In the genomic region with DNA sequence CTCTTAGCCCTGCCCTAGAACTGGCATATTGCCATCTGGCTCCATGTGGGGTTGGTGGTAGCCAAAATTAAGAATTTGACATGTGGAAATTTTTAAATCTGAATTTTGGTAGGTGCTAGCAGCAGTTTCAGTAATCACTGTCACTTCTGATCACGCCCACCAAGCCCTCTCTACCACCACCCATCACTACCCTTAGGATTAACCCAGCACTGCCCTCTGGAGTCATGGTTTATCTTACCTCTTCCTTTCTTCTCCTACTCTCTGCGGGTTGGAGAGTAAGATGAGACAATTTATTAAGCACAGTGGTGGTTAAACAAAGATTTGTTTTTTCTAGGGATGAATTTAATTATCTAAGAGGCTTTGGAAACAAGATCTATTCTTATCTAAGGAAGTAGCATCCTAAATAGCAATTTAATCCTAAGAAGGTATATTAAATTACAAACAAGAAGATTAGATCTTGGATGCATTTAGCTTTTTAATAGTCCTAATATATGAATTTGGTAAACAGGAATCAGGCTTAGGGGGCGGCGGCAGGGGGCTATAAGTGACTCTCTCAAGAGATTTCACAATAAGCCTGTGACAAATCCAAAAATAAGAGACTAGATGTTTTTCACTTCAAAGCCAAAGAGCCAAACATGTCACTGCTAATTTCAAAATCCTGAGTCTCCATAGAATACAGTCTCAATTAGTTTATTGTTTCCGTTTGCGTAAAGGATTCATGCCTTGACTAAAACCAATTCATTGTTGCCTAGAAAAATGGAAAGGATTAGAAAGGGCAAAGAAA, we compare ENCODE assay signal across 19 cellular contexts.
"Had no signal": no experiment of that assay in that cellular context is flagged by ENCODE, and none has a peak within 500 bp of the region (broad histone marks: within the 10 kb centered on the region; RNA-seq: fewer than 3 reads in every experiment).

No MANE protein-coding gene starts in this region.

- ATAC-seq: activated CD8-positive, alpha-beta memory T cell treated with anti-CD3 and anti-CD28 coated beads, Interleukin-2, amount 10 ng/mL, durations not matched to agents 7 days and 5 days; body of pancreas; effector memory CD8-positive, alpha-beta T cell; left cardiac atrium; mucosa of descending colon; naive thymus-derived CD4-positive, alpha-beta T cell; psoas muscle; right cardiac atrium; stimulated activated naive B cell treated with anti-CD40 and anti-IgM and Interleukin-4, amounts not matched to agents 10 μg/mL and 1 μg/mL and 100 μg/mL, for 72 hours had no signal

- H3K27ac Mint-ChIP-seq: activated CD4-positive, alpha-beta memory T cell treated with anti-CD3 and anti-CD28 coated beads for 36 hours; activated CD8-positive, alpha-beta memory T cell treated with anti-CD3 and anti-CD28 coated beads, Interleukin-2, amount 10 ng/mL, durations not matched to agents 7 days and 5 days; effector memory CD8-positive, alpha-beta T cell; naive thymus-derived CD4-positive, alpha-beta T cell; stimulated activated naive B cell treated with anti-CD40 and anti-IgM and Interleukin-4, amounts not matched to agents 10 μg/mL and 1 μg/mL and 100 μg/mL, for 72 hours; T-helper 1 cell treated with Interleukin-12 subunit alpha and Interleukin-12 subunit beta and Interleukin-4 antibody, amounts not matched to agents 30 μg/mL and 1 μg/mL, for 36 hours had no signal

- DNase-seq: activated CD4-positive, alpha-beta memory T cell treated with anti-CD3 and anti-CD28 coated beads for 36 hours; activated CD4-positive, alpha-beta T cell treated with anti-CD3 and anti-CD28 coated beads for 4 hours; activated CD8-positive, alpha-beta memory T cell treated with anti-CD3 and anti-CD28 coated beads, Interleukin-2, amount 10 ng/mL, durations not matched to agents 7 days and 5 days; activated naive CD4-positive, alpha-beta T cell; body of pancreas; dermis blood vessel endothelial cell; effector memory CD8-positive, alpha-beta T cell; foreskin fibroblast; left cardiac atrium; mesenchymal stem cell; mucosa of descending colon; naive thymus-derived CD4-positive, alpha-beta T cell; psoas muscle; right cardiac atrium; stimulated activated CD4-positive, alpha-beta T cell treated with anti-CD3 and anti-CD28 coated beads, Interleukin-4, amount 100 ng/mL, for 24 hours; stimulated activated naive B cell treated with anti-CD40 and anti-IgM and Interleukin-4, amounts not matched to agents 10 μg/mL and 1 μg/mL and 100 μg/mL, for 72 hours; upper lobe of left lung had no signal

- H3K9me3 Mint-ChIP-seq: T-helper 1 cell treated with Interleukin-12 subunit alpha and Interleukin-12 subunit beta and Interleukin-4 antibody, amounts not matched to agents 30 μg/mL and 1 μg/mL, for 36 hours had no signal

- H3K36me3 Mint-ChIP-seq: activated CD4-positive, alpha-beta memory T cell treated with anti-CD3 and anti-CD28 coated beads for 36 hours; activated CD8-positive, alpha-beta memory T cell treated with anti-CD3 and anti-CD28 coated beads, Interleukin-2, amount 10 ng/mL, durations not matched to agents 7 days and 5 days; naive thymus-derived CD4-positive, alpha-beta T cell; stimulated activated naive B cell treated with anti-CD40 and anti-IgM and Interleukin-4, amounts not matched to agents 10 μg/mL and 1 μg/mL and 100 μg/mL, for 72 hours had no signal

- H3K4me1 Mint-ChIP-seq: activated CD8-positive, alpha-beta memory T cell treated with anti-CD3 and anti-CD28 coated beads, Interleukin-2, amount 10 ng/mL, durations not matched to agents 7 days and 5 days; naive thymus-derived CD4-positive, alpha-beta T cell; stimulated activated naive B cell treated with anti-CD40 and anti-IgM and Interleukin-4, amounts not matched to agents 10 μg/mL and 1 μg/mL and 100 μg/mL, for 72 hours had no signal

- H3K27me3 Mint-ChIP-seq: activated CD4-positive, alpha-beta memory T cell treated with anti-CD3 and anti-CD28 coated beads for 36 hours; activated CD8-positive, alpha-beta memory T cell treated with anti-CD3 and anti-CD28 coated beads, Interleukin-2, amount 10 ng/mL, durations not matched to agents 7 days and 5 days; effector memory CD8-positive, alpha-beta T cell; naive thymus-derived CD4-positive, alpha-beta T cell had no signal

- FAIRE-seq: islet of Langerhans had no signal

- H3K4me3 Mint-ChIP-seq: activated CD4-positive, alpha-beta memory T cell treated with anti-CD3 and anti-CD28 coated beads for 36 hours; activated CD8-positive, alpha-beta memory T cell treated with anti-CD3 and anti-CD28 coated beads, Interleukin-2, amount 10 ng/mL, durations not matched to agents 7 days and 5 days; effector memory CD8-positive, alpha-beta T cell; naive thymus-derived CD4-positive, alpha-beta T cell; stimulated activated naive B cell treated with anti-CD40 and anti-IgM and Interleukin-4, amounts not matched to agents 10 μg/mL and 1 μg/mL and 100 μg/mL, for 72 hours; T-helper 1 cell treated with Interleukin-12 subunit alpha and Interleukin-12 subunit beta and Interleukin-4 antibody, amounts not matched to agents 30 μg/mL and 1 μg/mL, for 36 hours had no signal
